ENCODE assay signal across 8 cellular contexts in the genomic region with DNA sequence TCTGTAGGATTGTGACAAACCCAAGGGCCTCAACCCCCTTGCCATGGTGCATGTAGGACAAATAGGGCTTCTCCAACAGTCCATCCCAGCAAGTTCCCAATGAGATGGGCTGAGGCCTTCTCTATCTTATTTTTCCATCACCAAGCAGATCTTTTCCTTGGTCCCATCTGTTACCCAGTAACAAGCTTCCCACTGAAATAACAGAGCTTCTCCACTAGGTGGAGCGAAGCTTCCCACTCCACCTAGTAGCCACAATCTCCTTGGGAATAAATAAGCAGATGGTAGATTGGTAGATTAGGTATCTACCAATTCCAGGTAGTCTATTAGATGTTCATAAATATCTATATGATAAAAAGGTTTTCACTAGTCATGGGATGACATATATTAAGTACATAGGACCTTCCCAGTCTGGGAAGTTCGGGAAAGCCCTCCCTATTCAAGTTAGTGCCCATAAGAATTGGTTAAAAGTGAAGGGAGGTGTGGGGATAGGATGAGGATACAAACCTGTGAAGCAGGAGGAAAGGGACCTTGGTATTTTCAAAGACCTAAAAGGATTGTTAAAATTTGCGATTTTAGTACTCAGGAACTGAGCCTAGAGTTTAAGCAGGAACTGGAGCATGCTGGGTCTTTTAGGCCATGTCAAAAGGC. TPM values are rescaled to one million over a fixed set of nuclear protein-coding genes. Genes with fewer than 3 reads are reported as not detected.
DNase-seq lines count a peak whose midpoint lies in the region; ATAC-seq and TF ChIP-seq lines count a peak whose summit lies in the region.

No MANE protein-coding gene starts in this region.

- no peaks in the 10 kb centered on the region for H3K27me3 ChIP-seq in right lobe of liver
- H3K27me3 ChIP-seq in sigmoid colon: no peaks in the 10 kb centered on the region

- DNase-seq in G401 (ENCODE audit: low spot score): peak; percentile 49
- DNase-seq in right lobe of liver: no peak
- DNase-seq in sigmoid colon: no peak
- DNase-seq in NCI-H510A treated with DMSO at 0.1 percent for 48 hours (lab: John Stamatoyannopoulos, UW): no peak
- DNase-seq in activated naive CD4-positive, alpha-beta T cell treated with anti-CD3 and anti-CD28 coated beads for 36 hours: no peak

- H3K4me3 Mint-ChIP-seq in activated naive CD4-positive, alpha-beta T cell treated with anti-CD3 and anti-CD28 coated beads for 36 hours: no peak overlapping the region

- 40% methylated on average over 3 of the region's 3 CpGs for WGBS in right lobe of liver (ENCODE audit: insufficient coverage, low coverage, low lambda C conversion rate, missing lambda C conversion rate)
- 57 to 58% methylated on average over 3 of the region's 3 CpGs for WGBS in sigmoid colon, 2 donors

- H3K27ac Mint-ChIP-seq in activated naive CD4-positive, alpha-beta T cell treated with anti-CD3 and anti-CD28 coated beads for 36 hours: no peak overlapping the region

- H3K27ac ChIP-seq in right lobe of liver (no peak overlapping the region), sigmoid colon (no peak overlapping the region)

- H3K4me1 ChIP-seq in right lobe of liver (no peaks in the 10 kb centered on the region), sigmoid colon (no peaks in the 10 kb centered on the region)

- H3K4me3 ChIP-seq in WI38 (ENCODE audit: low read depth, low read length) (no peak overlapping the region), right lobe of liver (no peak overlapping the region), sigmoid colon (no peak overlapping the region)

- H3K27me3 Mint-ChIP-seq in activated naive CD4-positive, alpha-beta T cell treated with anti-CD3 and anti-CD28 coated beads for 36 hours (ENCODE audit: low read depth): peaks cover 4% of the 10 kb centered on the region

- in situ Hi-C loops in G401 (cut with HindIII; ENCODE audit: low sequenced_read_pairs): no loop called here

- no peaks in the 10 kb centered on the region for H3K36me3 Mint-ChIP-seq in activated naive CD4-positive, alpha-beta T cell treated with anti-CD3 and anti-CD28 coated beads for 36 hours (ENCODE audit: low read depth)

- TF ChIP-seq POLR2A in right lobe of liver (IDR thresholded peaks at IDR 0.05) (no peak), sigmoid colon (IDR thresholded peaks at IDR 0.05) (no peak)

- H3K9me3 ChIP-seq in right lobe of liver (no peaks in the 10 kb centered on the region), sigmoid colon (no peaks in the 10 kb centered on the region)

- intact Hi-C loops in right lobe of liver (cut with DNase I) (no loop called here), sigmoid colon (cut with DNase I) (no loop called here)
- intact Hi-C loops in activated naive CD4-positive, alpha-beta T cell treated with anti-CD3 and anti-CD28 coated beads for 36 hours (cut with micrococcal nuclease): no loop called here

- TF ChIP-seq EP300 in sigmoid colon (IDR thresholded peaks at IDR 0.05): no peak

- CTCF ChIA-PET in activated naive CD4-positive, alpha-beta T cell treated with anti-CD3 and anti-CD28 coated beads for 36 hours (lab: Charles Lee): interaction anchor here (0.9 kb wide), 1 partner anchor 48 kb away, joined by 3 read pairs; no protein-coding TSS in a partner anchor

- ATAC-seq in HG02798 (IDR thresholded peaks at IDR 0.05; ENCODE audit: poor library complexity, unreplicated experiment) (peak; percentile 56), right lobe of liver (peak; percentile 68 to 71 (median 70)), HG03521 (IDR thresholded peaks at IDR 0.05; ENCODE audit: unreplicated experiment) (no peak)

- TF ChIP-seq CTCF in WI38 (IDR thresholded peaks at IDR 0.05; ENCODE audit: low read depth, low read length) (peak; percentile 9; the same call in 1 of the 2 replicates), right lobe of liver (IDR thresholded peaks at IDR 0.05) (peak; percentile 43 to 60 (median 52)), sigmoid colon (IDR thresholded peaks at IDR 0.05) (peak in 1 of 4 experiments; percentile 21)

- H3K9me3 Mint-ChIP-seq in activated naive CD4-positive, alpha-beta T cell treated with anti-CD3 and anti-CD28 coated beads for 36 hours: no peaks in the 10 kb centered on the region

- H3K4me1 Mint-ChIP-seq in activated naive CD4-positive, alpha-beta T cell treated with anti-CD3 and anti-CD28 coated beads for 36 hours (ENCODE audit: low read depth): no peaks in the 10 kb centered on the region

- H3K36me3 ChIP-seq in right lobe of liver (no peaks in the 10 kb centered on the region), sigmoid colon (no peaks in the 10 kb centered on the region)

RNA-seq across cellular contexts. Expression of gene OR52L1, which starts 5.9 kb away (rescaled TPM):
- not detected in 2 replicates for total RNA-seq in G401 (2014; rRNA removed; shearing (Covaris generic))
- total RNA-seq in right lobe of liver (not detected), sigmoid colon (not detected)
- polyA plus RNA-seq in sigmoid colon: not detected
- total RNA-seq in activated naive CD4-positive, alpha-beta T cell treated with anti-CD3 and anti-CD28 coated beads for 36 hours: not detected

RNA-seq across cellular contexts. Expression of gene OR56A4, which starts 14.0 kb away (rescaled TPM):
- total RNA-seq in G401 (2014; rRNA removed; shearing (Covaris generic)): not detected in 2 replicates
- total RNA-seq in right lobe of liver (under 1 TPM in 1 of 6 experiments, not detected in 5; 0.04 TPM), sigmoid colon (not detected)
- polyA plus RNA-seq in sigmoid colon: not detected
- total RNA-seq in activated naive CD4-positive, alpha-beta T cell treated with anti-CD3 and anti-CD28 coated beads for 36 hours: not detected

RNA-seq across cellular contexts. Expression of gene OR56A5, which starts 24.4 kb away (rescaled TPM):
- total RNA-seq in G401 (2014; rRNA removed; shearing (Covaris generic)): not detected in 2 replicates
- total RNA-seq in right lobe of liver (not detected), sigmoid colon (not detected)
- not detected for polyA plus RNA-seq in sigmoid colon
- not detected for total RNA-seq in activated naive CD4-positive, alpha-beta T cell treated with anti-CD3 and anti-CD28 coated beads for 36 hours

RNA-seq across cellular contexts. Expression of gene OR56A1, which starts 37.8 kb away (rescaled TPM):
- total RNA-seq in G401 (2014; rRNA removed; shearing (Covaris generic)): not detected in 2 replicates
- total RNA-seq in right lobe of liver: not detected
- total RNA-seq in sigmoid colon: under 1 TPM in 1 of 4 donors, not detected in 3; under 0.01 TPM
- not detected for polyA plus RNA-seq in sigmoid colon
- total RNA-seq in activated naive CD4-positive, alpha-beta T cell treated with anti-CD3 and anti-CD28 coated beads for 36 hours: not detected

RNA-seq across cellular contexts. Expression of gene OR56A3, which starts 50.7 kb away (rescaled TPM):
- total RNA-seq in G401 (2014; rRNA removed; shearing (Covaris generic)): not detected in 2 replicates
- not detected for total RNA-seq in right lobe of liver
- total RNA-seq in sigmoid colon: not detected
- polyA plus RNA-seq in sigmoid colon: not detected
- total RNA-seq in activated naive CD4-positive, alpha-beta T cell treated with anti-CD3 and anti-CD28 coated beads for 36 hours: not detected
